2 cellular contexts compared by ENCODE assay signal in the genomic region with DNA sequence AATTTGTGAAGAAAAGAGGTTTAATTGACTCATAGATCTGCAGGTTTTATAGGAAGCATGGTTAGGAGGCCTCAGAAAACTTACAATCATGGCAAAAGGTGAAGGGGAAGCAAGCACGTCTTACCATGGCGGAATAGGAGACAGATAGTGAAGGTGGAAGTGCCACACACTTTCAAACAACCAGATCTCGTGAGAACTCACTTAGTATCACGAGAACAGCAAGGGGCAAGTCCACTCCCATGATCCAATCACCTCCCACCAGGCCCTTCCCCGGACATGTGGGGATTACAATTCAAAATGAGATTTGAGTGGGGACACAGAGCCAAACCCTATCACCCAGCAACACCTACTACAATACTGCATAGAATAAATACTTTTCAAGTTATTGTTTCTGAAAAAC.
TF ChIP-seq lines count a peak whose summit lies in the region.

No MANE protein-coding gene starts in this region.

TF ChIP-seq in GM23338, 12 proteins besides CTCF, POLR2A, EP300 and RAD21:
- TF ChIP-seq REST (IDR thresholded peaks at IDR 0.05; ENCODE audit: unreplicated experiment) = no peak
- TF ChIP-seq STAT1 (IDR thresholded peaks at IDR 0.05; ENCODE audit: unreplicated experiment) = no peak

TF ChIP-seq in H1, 55 proteins besides CTCF, POLR2A, EP300 and RAD21:
- no peak for TF ChIP-seq RNF2 (IDR thresholded peaks at IDR 0.05; ENCODE audit: borderline replicate concordance, low read depth, low read length, missing control alignments, poor library complexity, severe bottlenecking)
- no peak for TF ChIP-seq CHD2 (IDR thresholded peaks at IDR 0.05; ENCODE audit: low read length)
- no peak for TF ChIP-seq SIRT6 (IDR thresholded peaks at IDR 0.05; ENCODE audit: low read length)
- TF ChIP-seq SIX5 (IDR thresholded peaks at IDR 0.05; ENCODE audit: low read depth, low read length) = no peak
- TF ChIP-seq ATF3 (IDR thresholded peaks at IDR 0.05; ENCODE audit: insufficient read depth, low read depth, low read length) = no peak
- TF ChIP-seq CHD1 (IDR thresholded peaks at IDR 0.05; ENCODE audit: low read depth, low read length) = no peak
- TF ChIP-seq POLR2AphosphoS5 (IDR thresholded peaks at IDR 0.05; ENCODE audit: low read depth, low read length) = no peak
- TF ChIP-seq TAF1 (IDR thresholded peaks at IDR 0.05; ENCODE audit: low read depth, low read length) = no peak
- TF ChIP-seq CTBP2 (IDR thresholded peaks at IDR 0.05; ENCODE audit: borderline replicate concordance, insufficient read depth, insufficient read length, low read length) = no peak
- TF ChIP-seq BRCA1 (IDR thresholded peaks at IDR 0.05; ENCODE audit: low read depth, low read length) = no peak
